ENCODE assay signal across 11 cellular contexts in genomic region chr1:36178479-36179219, GRCh38. TPM values are rescaled to one million over a fixed set of nuclear protein-coding genes. Genes with fewer than 3 reads are reported as not detected.
DNase-seq lines count a peak whose midpoint lies in the region; ATAC-seq and TF ChIP-seq lines count a peak whose summit lies in the region.
"Had no signal": no experiment of that assay in that cellular context is flagged by ENCODE, and none has a peak within 500 bp of the region (broad histone marks: within the 10 kb centered on the region; RNA-seq: fewer than 3 reads in every experiment).

No MANE protein-coding gene starts in this region.

- peak overlapping the region; percentile 41 for H3K18ac ChIP-seq in mesendoderm (ENCODE audit: low read length)

- H3K27me3 ChIP-seq in cardiac muscle cell (no peaks in the 10 kb centered on the region), mesendoderm (ENCODE audit: insufficient read depth, low read length, poor library complexity) (no peaks in the 10 kb centered on the region), tibial nerve (no peaks in the 10 kb centered on the region)
- H3K27me3 ChIP-seq: breast epithelium had no signal

- CTCF ChIA-PET in activated naive CD4-positive, alpha-beta T cell treated with anti-CD3 and anti-CD28 coated beads, Interleukin-2, amount 10 ng/mL, durations not matched to agents 7 days and 5 days (lab: Charles Lee) = no interaction called here

- H3K36me3 ChIP-seq in cardiac muscle cell (peaks cover 46% of the 10 kb centered on the region), mesendoderm (ENCODE audit: control insufficient read depth, insufficient read depth, low read length) (peaks cover 11% of the 10 kb centered on the region), tibial nerve (peaks cover 4 to 85% (median 45%) of the 10 kb centered on the region in 3 donors)

- no peak overlapping the region for H3K27ac Mint-ChIP-seq in activated naive CD4-positive, alpha-beta T cell treated with anti-CD3 and anti-CD28 coated beads, Interleukin-2, amount 10 ng/mL, durations not matched to agents 7 days and 5 days

- H3K4me1 Mint-ChIP-seq in activated naive CD4-positive, alpha-beta T cell treated with anti-CD3 and anti-CD28 coated beads, Interleukin-2, amount 10 ng/mL, durations not matched to agents 7 days and 5 days = no peaks in the 10 kb centered on the region

- peak overlapping the region; percentile 19 for H3K4me2 ChIP-seq in mesendoderm (ENCODE audit: low read length)
- H3K4me2 ChIP-seq: smooth muscle cell had no signal

- no peak overlapping the region for H2BK120ac ChIP-seq in mesendoderm (ENCODE audit: low read depth, low read length)

- H3K23ac ChIP-seq in mesendoderm (ENCODE audit: low read length) = no peak overlapping the region

- DNase-seq in NCI-H82 (lab: John Stamatoyannopoulos, UW) (peak; percentile 21), NCI-H82 treated with DMSO at 0.1 percent for 48 hours (lab: John Stamatoyannopoulos, UW; ENCODE audit: unreplicated experiment) (no peak), cardiac muscle cell (ENCODE audit: low read depth in 1 of 2, low spot score in 1 of 2) (peak in 1 of 2 donors; percentile 66), mesendoderm (peak; percentile 97), tibial nerve (ENCODE audit: low spot score in 2 of 2) (no peak), NK-92 (lab: John Stamatoyannopoulos, UW; ENCODE audit: unreplicated experiment) (no peak)
- DNase-seq in activated naive CD4-positive, alpha-beta T cell treated with anti-CD3 and anti-CD28 coated beads, Interleukin-2, amount 10 ng/mL, durations not matched to agents 7 days and 5 days = no peak
- DNase-seq: SHP77 treated with DMSO at 0.1 percent for 48 hours had no signal

- H3K9me3 Mint-ChIP-seq in activated naive CD4-positive, alpha-beta T cell treated with anti-CD3 and anti-CD28 coated beads, Interleukin-2, amount 10 ng/mL, durations not matched to agents 7 days and 5 days = no peaks in the 10 kb centered on the region

- H3K56ac ChIP-seq in mesendoderm (ENCODE audit: low read length) = peak overlapping the region; percentile 52

- H2AK5ac ChIP-seq in mesendoderm (ENCODE audit: low read length) = no peak overlapping the region

- peaks cover 46% of the 10 kb centered on the region for H3K36me3 Mint-ChIP-seq in activated naive CD4-positive, alpha-beta T cell treated with anti-CD3 and anti-CD28 coated beads, Interleukin-2, amount 10 ng/mL, durations not matched to agents 7 days and 5 days

- H3K4ac ChIP-seq in mesendoderm (ENCODE audit: low read depth, low read length) = no peak overlapping the region

- H3K27ac ChIP-seq in cardiac muscle cell = peak overlapping the region; percentile 64
- H3K27ac ChIP-seq in mesendoderm (ENCODE audit: low read depth, low read length) = peak overlapping the region; percentile 63
- peak overlapping the region in 3 of 4 donors; percentile 50 to 64 (median 56) for H3K27ac ChIP-seq in tibial nerve

- no peaks in the 10 kb centered on the region for H3K27me3 Mint-ChIP-seq in activated naive CD4-positive, alpha-beta T cell treated with anti-CD3 and anti-CD28 coated beads, Interleukin-2, amount 10 ng/mL, durations not matched to agents 7 days and 5 days

- H3K9ac ChIP-seq in mesendoderm (ENCODE audit: low read length) = peak overlapping the region; percentile 67

- H3K79me1 ChIP-seq in mesendoderm (ENCODE audit: low read length) = peaks cover 2% of the 10 kb centered on the region

- H3K79me2 ChIP-seq in mesendoderm (ENCODE audit: control insufficient read depth, insufficient read depth, low read length) = no peaks in the 10 kb centered on the region

- WGBS in mesendoderm (ENCODE audit: extremely low coverage, insufficient coverage, low lambda C conversion rate) = no CpG with 5 or more reads among the region's 62 CpGs
- WGBS in tibial nerve, 2 donors = 82 to 83% methylated on average over 62 of the region's 62 CpGs

- H3K4me3 Mint-ChIP-seq in activated naive CD4-positive, alpha-beta T cell treated with anti-CD3 and anti-CD28 coated beads, Interleukin-2, amount 10 ng/mL, durations not matched to agents 7 days and 5 days = no peak overlapping the region

- H4K8ac ChIP-seq in mesendoderm (ENCODE audit: low read depth, low read length) = no peak overlapping the region

- TF ChIP-seq CTCF in cardiac muscle cell (IDR thresholded peaks at IDR 0.05; ENCODE audit: low read depth, low read length) (no peak), tibial nerve (IDR thresholded peaks at IDR 0.05) (no peak)

- H3K4me3 ChIP-seq in cardiac muscle cell = no peak overlapping the region
- no peak overlapping the region for H3K4me3 ChIP-seq in mesendoderm (ENCODE audit: low read length)
- no peak overlapping the region for H3K4me3 ChIP-seq in tibial nerve
- H3K4me3 ChIP-seq: breast epithelium, smooth muscle cell had no signal

- no peak for ATAC-seq in HG02763 (IDR thresholded peaks at IDR 0.05; ENCODE audit: unreplicated experiment)

- H3K4me1 ChIP-seq in cardiac muscle cell (ENCODE audit: low read depth) (peaks cover 34% of the 10 kb centered on the region), mesendoderm (ENCODE audit: control insufficient read depth, low read depth, low read length) (peaks cover 6% of the 10 kb centered on the region), tibial nerve (peaks cover 0 to 21% (median 5%) of the 10 kb centered on the region in 4 donors)
- H3K4me1 ChIP-seq: breast epithelium had no signal

- H4K5ac ChIP-seq in mesendoderm (ENCODE audit: low read length) = no peak overlapping the region

- no peak for TF ChIP-seq EP300 in tibial nerve (IDR thresholded peaks at IDR 0.05)

- H3K9me3 ChIP-seq in cardiac muscle cell (ENCODE audit: low read depth) (no peaks in the 10 kb centered on the region), tibial nerve (no peaks in the 10 kb centered on the region)
- H3K9me3 ChIP-seq: breast epithelium had no signal

- peak overlapping the region; percentile 21 for H2BK5ac ChIP-seq in mesendoderm (ENCODE audit: low read length)

- TF ChIP-seq POLR2A in tibial nerve (IDR thresholded peaks at IDR 0.05) = no peak

- no peak overlapping the region for H2BK15ac ChIP-seq in mesendoderm (replicated peaks; ENCODE audit: low read depth)

RNA-seq across cellular contexts. Expression of gene MAP7D1, which starts 22.7 kb away (rescaled TPM):
- 224 and 239 TPM in 2 replicates for total RNA-seq in cardiac muscle cell
- 132 and 141 TPM in 2 replicates for polyA plus RNA-seq in cardiac muscle cell
- polyA plus RNA-seq in mesendoderm (2013, experiment 1 of 2) = 38.9 TPM
- polyA plus RNA-seq in mesendoderm (2013, experiment 2 of 2) = 40.0 TPM
- 100 to 1,000 TPM in 3 of 4 donors, 10 to 100 TPM in 1; 85.0 to 184 (median 121) TPM for total RNA-seq in tibial nerve

RNA-seq across cellular contexts. Expression of gene TRAPPC3, which starts 29.4 kb away (rescaled TPM):
- total RNA-seq in cardiac muscle cell = 83.5 and 99.6 TPM in 2 replicates
- 119 and 125 TPM in 2 replicates for polyA plus RNA-seq in cardiac muscle cell
- 40.2 TPM for polyA plus RNA-seq in mesendoderm (2013, experiment 1 of 2)
- 41.3 TPM for polyA plus RNA-seq in mesendoderm (2013, experiment 2 of 2)
- total RNA-seq in tibial nerve = 10 to 100 TPM; 48.0 to 90.4 (median 69.1) TPM

RNA-seq across cellular contexts. Expression of gene THRAP3, which starts 45.6 kb away (rescaled TPM):
- 60.2 and 92.9 TPM in 2 replicates for total RNA-seq in cardiac muscle cell
- polyA plus RNA-seq in cardiac muscle cell = 48.6 and 63.6 TPM in 2 replicates
- polyA plus RNA-seq in mesendoderm (2013, experiment 1 of 2) = 112 TPM
- 114 TPM for polyA plus RNA-seq in mesendoderm (2013, experiment 2 of 2)
- 100 to 1,000 TPM in 2 of 4 donors, 10 to 100 TPM in 2; 89.2 to 114 (median 97.0) TPM for total RNA-seq in tibial nerve

RNA-seq across cellular contexts. Expression of gene COL8A2, which starts 53.6 kb away (rescaled TPM):
- total RNA-seq in cardiac muscle cell (0.11 and 0.57 TPM in 2 replicates), tibial nerve (10 to 100 TPM; 26.7 to 57.9 (median 50.2) TPM)
- polyA plus RNA-seq in cardiac muscle cell = 0.05 TPM in 1 of 2 replicates, not detected in the other
- 0.49 TPM for polyA plus RNA-seq in mesendoderm (2013, experiment 1 of 2)
- 0.50 TPM for polyA plus RNA-seq in mesendoderm (2013, experiment 2 of 2)

Comparison
In these comparisons a context has a peak if more than half of its experiments do, and no peak if none do; other contexts are left out.
1. DNase-seq: peak in NCI-H82 (single experiment) and mesendoderm (single experiment); none in NCI-H82 treated with DMSO at 0.1 percent for 48 hours (single experiment), tibial nerve (0 of 2), NK-92 (single experiment) and activated naive CD4-positive, alpha-beta T cell treated with anti-CD3 and anti-CD28 coated beads, Interleukin-2, amount 10 ng/mL, durations not matched to agents 7 days and 5 days (single experiment).
2. Peak in every context shown above with its lines, with median percentiles within 50 percentile points of each other: H3K27ac ChIP-seq.